Comparison of ENCODE assay signal across 26 cellular contexts in the genomic region with DNA sequence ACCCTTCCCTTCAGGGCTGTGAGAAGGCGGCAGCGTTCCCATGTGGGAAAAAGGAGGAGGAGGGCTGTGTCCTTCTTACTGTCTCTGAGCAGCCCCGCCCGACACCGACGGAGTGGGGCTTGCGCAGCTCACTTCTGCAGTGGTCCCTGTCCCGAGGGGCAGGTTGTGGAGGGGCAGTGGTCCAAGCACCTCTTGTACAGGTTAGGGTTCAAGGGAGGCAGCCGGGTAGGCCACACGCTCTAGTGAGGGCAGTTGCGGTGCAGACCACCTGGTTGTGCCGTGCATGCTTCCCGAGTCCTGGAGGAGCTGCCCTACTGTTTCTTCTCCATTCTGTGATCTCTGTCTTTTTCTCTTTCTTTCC. TPM values are rescaled to one million over a fixed set of nuclear protein-coding genes. Genes with fewer than 3 reads are reported as not detected.
A peak's percentile ranks its signal among the peaks of the same experiment; 100 is the strongest.
DNase-seq lines count a peak whose midpoint lies in the region; ATAC-seq and TF ChIP-seq lines count a peak whose summit lies in the region.
"Had no signal": no experiment of that assay in that cellular context is flagged by ENCODE, and none has a peak within 500 bp of the region (broad histone marks: within the 10 kb centered on the region; RNA-seq: fewer than 3 reads in every experiment).

No MANE protein-coding gene starts in this region.

- H3K4me3 Mint-ChIP-seq in T-helper 1 cell treated with Interleukin-12 subunit alpha and Interleukin-12 subunit beta and Interleukin-4 antibody, amounts not matched to agents 30 μg/mL and 1 μg/mL, for 36 hours: no peak overlapping the region
- H3K4me3 Mint-ChIP-seq in T-helper 17 cell: peak overlapping the region; percentile 58
- H3K4me3 Mint-ChIP-seq in effector memory CD8-positive, alpha-beta T cell: peak overlapping the region in 1 of 2 donors; percentile 53
- H3K4me3 Mint-ChIP-seq in activated T-cell treated with anti-CD3 and anti-CD28 coated beads, Interleukin-2, amount 50 U/mL, for 4 hours: no peak overlapping the region
- H3K4me3 Mint-ChIP-seq: CD14-positive monocyte had no signal

- H3K9me3 ChIP-seq in T-helper 17 cell (ENCODE audit: control insufficient read depth, low read length, poor library complexity, severe bottlenecking) (no peaks in the 10 kb centered on the region), osteoblast (ENCODE audit: low read depth, low read length) (no peaks in the 10 kb centered on the region)
- H3K9me3 ChIP-seq: BE2C, MG63 had no signal

- H3K27me3 ChIP-seq in osteoblast (ENCODE audit: insufficient read depth, low read length): no peaks in the 10 kb centered on the region
- H3K27me3 ChIP-seq: BE2C, MG63 had no signal

- peaks cover 15% of the 10 kb centered on the region for H3K36me3 ChIP-seq in osteoblast (ENCODE audit: insufficient read depth, low read length)

- peaks cover 4% of the 10 kb centered on the region for H3K4me1 ChIP-seq in osteoblast (ENCODE audit: insufficient read depth, low read length)

- no peak overlapping the region for H3K4me2 ChIP-seq in osteoblast (ENCODE audit: insufficient read depth, low read length)
- H3K4me2 ChIP-seq: PC-9 had no signal

- H4K20me1 ChIP-seq in osteoblast (ENCODE audit: insufficient read depth, low read length): peaks cover 33% of the 10 kb centered on the region

- no peak overlapping the region for H3K4me3 ChIP-seq in osteoblast (ENCODE audit: insufficient read depth, low read length)
- H3K4me3 ChIP-seq: GM23248, MG63, PC-9 had no signal

- peaks cover 6% of the 10 kb centered on the region for H3K27me3 Mint-ChIP-seq in T-helper 1 cell treated with Interleukin-12 subunit alpha and Interleukin-12 subunit beta and Interleukin-4 antibody, amounts not matched to agents 30 μg/mL and 1 μg/mL, for 36 hours (ENCODE audit: low read depth)
- no peaks in the 10 kb centered on the region for H3K27me3 Mint-ChIP-seq in T-helper 17 cell
- H3K27me3 Mint-ChIP-seq in effector memory CD8-positive, alpha-beta T cell: no peaks in the 10 kb centered on the region
- H3K27me3 Mint-ChIP-seq in activated T-cell treated with anti-CD3 and anti-CD28 coated beads, Interleukin-2, amount 50 U/mL, for 4 hours (ENCODE audit: low read depth): peaks cover 4% of the 10 kb centered on the region

- no peak for DNase-seq in T-helper 1 cell
- no peak for DNase-seq in T-helper 17 cell
- no peak for DNase-seq in effector memory CD8-positive, alpha-beta T cell
- peak; percentile 71 for DNase-seq in osteoblast (ENCODE audit: insufficient read length, low spot score, missing footprints)
- no peak for DNase-seq in NCI-H187 treated with DMSO at 0.1 percent for 48 hours (lab: John Stamatoyannopoulos, UW)
- no peak for DNase-seq in activated T-cell treated with anti-CD3 and anti-CD28 coated beads, Interleukin-2, amount 50 U/mL, for 4 hours
- no peak for DNase-seq in HCEC 1CT
- DNase-seq: BE2C, DMS153, GM23248, H7, MG63, NCI-H2029 treated with DMSO at 0.1 percent for 48 hours, NCI-H446 treated with DMSO at 0.1 percent for 48 hours, NCI-H526, NCI-H82, PC-9, RPMI8226, SHP77 had no signal

- peaks cover 6% of the 10 kb centered on the region for H3K36me3 Mint-ChIP-seq in T-helper 1 cell treated with Interleukin-12 subunit alpha and Interleukin-12 subunit beta and Interleukin-4 antibody, amounts not matched to agents 30 μg/mL and 1 μg/mL, for 36 hours (ENCODE audit: low read depth)
- peaks cover 15% of the 10 kb centered on the region for H3K36me3 Mint-ChIP-seq in T-helper 17 cell (ENCODE audit: low read depth)
- peaks cover 22% of the 10 kb centered on the region for H3K36me3 Mint-ChIP-seq in effector memory CD8-positive, alpha-beta T cell (ENCODE audit: insufficient read depth)
- peaks cover 15% of the 10 kb centered on the region for H3K36me3 Mint-ChIP-seq in activated T-cell treated with anti-CD3 and anti-CD28 coated beads, Interleukin-2, amount 50 U/mL, for 4 hours (ENCODE audit: insufficient read depth)

- H2AFZ ChIP-seq in osteoblast (ENCODE audit: low read length): no peak overlapping the region
- H2AFZ ChIP-seq: GM23248, PC-9 had no signal

- no peak overlapping the region for H3K27ac ChIP-seq in osteoblast (ENCODE audit: low read depth, low read length)
- H3K27ac ChIP-seq: 22Rv1, GM23248, PC-9 had no signal

- H3K9me3 Mint-ChIP-seq in T-helper 1 cell treated with Interleukin-12 subunit alpha and Interleukin-12 subunit beta and Interleukin-4 antibody, amounts not matched to agents 30 μg/mL and 1 μg/mL, for 36 hours: no peaks in the 10 kb centered on the region
- no peaks in the 10 kb centered on the region for H3K9me3 Mint-ChIP-seq in effector memory CD8-positive, alpha-beta T cell
- H3K9me3 Mint-ChIP-seq in activated T-cell treated with anti-CD3 and anti-CD28 coated beads, Interleukin-2, amount 50 U/mL, for 4 hours: no peaks in the 10 kb centered on the region

- H3K79me2 ChIP-seq in osteoblast (ENCODE audit: insufficient read depth, low read length): peaks cover 23% of the 10 kb centered on the region

- ATAC-seq in T-helper 17 cell: no peak
- ATAC-seq in effector memory CD8-positive, alpha-beta T cell (replicated peaks): no peak
- ATAC-seq in activated T-cell treated with anti-CD3 and anti-CD28 coated beads, Interleukin-2, amount 50 U/mL, for 4 hours: no peak
- ATAC-seq: HepG2 had no signal

- no peak for TF ChIP-seq CTCF in osteoblast (IDR thresholded peaks at IDR 0.05; ENCODE audit: extremely low read depth, low read depth, low read length)

- no peaks in the 10 kb centered on the region for H3K4me1 Mint-ChIP-seq in T-helper 1 cell treated with Interleukin-12 subunit alpha and Interleukin-12 subunit beta and Interleukin-4 antibody, amounts not matched to agents 30 μg/mL and 1 μg/mL, for 36 hours (ENCODE audit: low read depth)
- peaks cover 26% of the 10 kb centered on the region for H3K4me1 Mint-ChIP-seq in T-helper 17 cell
- H3K4me1 Mint-ChIP-seq in effector memory CD8-positive, alpha-beta T cell (ENCODE audit: low read depth in 2 of 2): peaks cover 15 to 23% of the 10 kb centered on the region in 2 donors
- peaks cover 17% of the 10 kb centered on the region for H3K4me1 Mint-ChIP-seq in activated T-cell treated with anti-CD3 and anti-CD28 coated beads, Interleukin-2, amount 50 U/mL, for 4 hours (ENCODE audit: low read depth)

- peak overlapping the region; percentile 45 for H3K27ac Mint-ChIP-seq in T-helper 1 cell treated with Interleukin-12 subunit alpha and Interleukin-12 subunit beta and Interleukin-4 antibody, amounts not matched to agents 30 μg/mL and 1 μg/mL, for 36 hours
- peak overlapping the region; percentile 92 for H3K27ac Mint-ChIP-seq in T-helper 17 cell
- peak overlapping the region; percentile 18 to 26 for H3K27ac Mint-ChIP-seq in effector memory CD8-positive, alpha-beta T cell

RNA-seq across cellular contexts. Expression of a gene that starts 32.8 kb away (rescaled TPM):
- total RNA-seq in T-helper 17 cell (10 to 100 TPM; 45.6 to 53.0 TPM), osteoblast (39.8 and 45.7 TPM in 2 replicates)
- total RNA-seq in activated T-cell treated with anti-CD3 and anti-CD28 coated beads, Interleukin-2, amount 50 U/mL, for 4 hours: 10 to 100 TPM; 29.7 to 46.3 (median 35.1) TPM

RNA-seq across cellular contexts. Expression of a gene that starts 35.7 kb away (rescaled TPM):
- total RNA-seq in T-helper 17 cell: 10 to 100 TPM; 46.6 to 52.4 TPM
- 17.4 and 18.1 TPM in 2 replicates for total RNA-seq in osteoblast
- 10 to 100 TPM; 70.3 to 85.3 (median 71.8) TPM for total RNA-seq in activated T-cell treated with anti-CD3 and anti-CD28 coated beads, Interleukin-2, amount 50 U/mL, for 4 hours

RNA-seq across cellular contexts. Expression of a gene that starts 38.4 kb away (rescaled TPM):
- 10 to 100 TPM; 67.7 to 82.2 TPM for total RNA-seq in T-helper 17 cell
- total RNA-seq in osteoblast: 87.6 and 95.2 TPM in 2 replicates
- 100 to 1,000 TPM in 2 of 3 donors, 10 to 100 TPM in 1; 96.5 to 111 (median 104) TPM for total RNA-seq in activated T-cell treated with anti-CD3 and anti-CD28 coated beads, Interleukin-2, amount 50 U/mL, for 4 hours

RNA-seq across cellular contexts. Expression of a gene that starts 48.5 kb away (rescaled TPM):
- not detected for total RNA-seq in T-helper 17 cell
- total RNA-seq in osteoblast: not detected in 2 replicates
- total RNA-seq in activated T-cell treated with anti-CD3 and anti-CD28 coated beads, Interleukin-2, amount 50 U/mL, for 4 hours: not detected
- total RNA-seq: GM23248, HepG2, HT1080, LHCN-M2, PC-9, SK-MEL-5 had no signal

RNA-seq across cellular contexts. Expression of a gene that starts 59.6 kb away (rescaled TPM):
- total RNA-seq in T-helper 17 cell: 10 to 100 TPM; 48.9 to 61.3 TPM
- 52.2 and 61.5 TPM in 2 replicates for total RNA-seq in osteoblast
- total RNA-seq in activated T-cell treated with anti-CD3 and anti-CD28 coated beads, Interleukin-2, amount 50 U/mL, for 4 hours: 100 to 1,000 TPM; 107 to 125 (median 111) TPM

Comparison
In these comparisons a context has a peak if more than half of its experiments do, and no peak if none do; other contexts are left out.
1. H3K27ac Mint-ChIP-seq: peak in every context shown above with its lines; median percentile 92 in T-helper 17 cell; 45 in T-helper 1 cell treated with Interleukin-12 subunit alpha and Interleukin-12 subunit beta and Interleukin-4 antibody, amounts not matched to agents 30 μg/mL and 1 μg/mL, for 36 hours; 22 in effector memory CD8-positive, alpha-beta T cell.